Comparison of ENCODE assay signal across 8 cellular contexts in genomic region chr15:34588046-34588674, GRCh38. TPM values are rescaled to one million over a fixed set of nuclear protein-coding genes. Genes with fewer than 3 reads are reported as not detected.
DNase-seq lines count a peak whose midpoint lies in the region; ATAC-seq, FAIRE-seq and TF ChIP-seq lines count a peak whose summit lies in the region.

No MANE protein-coding gene starts in this region.

- H3K9ac ChIP-seq in colonic mucosa (ENCODE audit: low read depth in 2 of 2, low read length in 2 of 2), result no peak overlapping the region
- 0 out of 2 replicates have a peak overlapping the region, but pooled peaks have one; percentile 23 for H3K9ac ChIP-seq in HepG2 (ENCODE audit: insufficient read depth, low read depth, low read length)

- ATAC-seq in HG02852 (IDR thresholded peaks at IDR 0.05; ENCODE audit: unreplicated experiment) (peak; percentile 32), HepG2 (peak; percentile 42)

- H4K20me1 ChIP-seq in HepG2 (ENCODE audit: insufficient read depth, low read length), result no peaks in the 10 kb centered on the region

- H3K4me3 ChIP-seq in colonic mucosa (no peak overlapping the region), HepG2 (replicated peaks in 1 of 3; ENCODE audit: insufficient read depth in 1 of 3, low read depth in 2 of 3, low read length in 3 of 3) (peak overlapping the region; percentile 19 to 44 (median 40); a peak in 1 of 6 replicates)

- BruUV-seq in HepG2 (replicated peaks; lab: Mats Ljungman, UMichigan), result TSS peak; percentile 90

- intact Hi-C loops in colonic mucosa (cut with DNase I), result loop anchor here (10.0 kb wide), 1 partner anchor 523 kb away; no protein-coding TSS in a partner anchor
- intact Hi-C loops in HepG2 (cut with micrococcal nuclease; ENCODE audit: unreplicated experiment), result loop anchor here (1.0 kb wide), 1 partner anchor 347 kb away; no protein-coding TSS in a partner anchor

- peak; percentile 77 for TF ChIP-seq CTCF in colonic mucosa (IDR thresholded peaks at IDR 0.05)
- peak; percentile 85 for TF ChIP-seq CTCF in HepG2 (CRISPR knock-in tag; IDR thresholded peaks at IDR 0.05)

- peak; percentile 67 for TF ChIP-seq RAD21 in HepG2 (CRISPR knock-in tag; IDR thresholded peaks at IDR 0.05)

- H3K4me1 ChIP-seq in colonic mucosa, result no peaks in the 10 kb centered on the region
- peaks cover 12% of the 10 kb centered on the region; the same call in 1 of the 2 replicates for H3K4me1 ChIP-seq in HepG2 (ENCODE audit: insufficient read depth, low read length)

- H3K79me2 ChIP-seq in HepG2 (ENCODE audit: insufficient read depth, low read length), result peaks cover 1% of the 10 kb centered on the region

- peak overlapping the region; percentile 90 for H2AFZ ChIP-seq in HepG2 (ENCODE audit: low read length)

- TF ChIP-seq EP300 in HepG2 (IDR thresholded peaks at IDR 0.05; ENCODE audit: low read depth in 2 of 2, low read length in 2 of 2), result no peak
- no peak for TF ChIP-seq EP300 in HepG2 (CRISPR knock-in tag; IDR thresholded peaks at IDR 0.05; ENCODE audit: borderline replicate concordance)

- H3K9me3 ChIP-seq in colonic mucosa, result no peaks in the 10 kb centered on the region
- H3K9me3 ChIP-seq in HepG2 (ENCODE audit: low read length), result no peaks in the 10 kb centered on the region

- H3K36me3 ChIP-seq in colonic mucosa (no peaks in the 10 kb centered on the region), HepG2 (replicated peaks in 1 of 2; ENCODE audit: control insufficient read depth in 1 of 2, insufficient read depth in 2 of 2, low read length in 2 of 2) (no peaks in the 10 kb centered on the region)

- CTCF ChIA-PET in HepG2 (lab: Yijun Ruan, JAX; ENCODE audit: low intra/inter-chr PET ratio, low total read pairs), result interaction anchor here (1.2 kb wide), 1 partner anchor 64 kb away, joined by 3 read pairs; no protein-coding TSS in a partner anchor

- H3K27ac ChIP-seq in colonic mucosa (no peak overlapping the region), HepG2 (ENCODE audit: extremely low read length, insufficient read depth, low read length) (no peak overlapping the region)

- in situ Hi-C loops in HepG2 (cut with HindIII; ENCODE audit: extremely low pct_ligation_motif_present, low pct_unique_long_range_greater_than_20kb), result loop anchor here (25.0 kb wide), 3 partner anchors 151 to 526 kb away; partner anchors contain the start of genes EMC4 and GOLGA8A

- POLR2A ChIA-PET in HepG2 (lab: Yijun Ruan, JAX), result interaction anchor here (0.7 to 1.1 kb wide), 5 partner anchors 10 to 245 kb away, joined by 3 to 6 read pairs (median 5); partner anchors contain the start of genes LPCAT4, NOP10 and NUTM1

- 2% methylated on average over 7 of the region's 10 CpGs for WGBS in HepG2 (ENCODE audit: low lambda C conversion rate)

- TF ChIP-seq POLR2A in HepG2 (IDR thresholded peaks at IDR 0.05; ENCODE audit: insufficient read depth in 1 of 2, low read depth in 2 of 2, low read length in 2 of 2), result peak; percentile 78 to 95

- peak overlapping the region; percentile 85 for H3K4me2 ChIP-seq in HepG2 (ENCODE audit: low read depth, low read length)

- H3K27me3 ChIP-seq in colonic mucosa (peaks cover 5% of the 10 kb centered on the region), HepG2 (ENCODE audit: control insufficient read depth in 1 of 2, insufficient read depth in 2 of 2, low read length in 2 of 2) (no peaks in the 10 kb centered on the region)

- DNase-seq in GM04503 (ENCODE audit: low read depth) (peak; percentile 58), NCI-H2227 treated with DMSO at 0.1 percent for 48 hours (lab: John Stamatoyannopoulos, UW) (peak; percentile 85), colonic mucosa (peak; percentile 63), HepG2 (ENCODE audit: low spot score) (peak; percentile 80), 8988T (no peak)
- DNase-seq in activated CD4-positive, CD25-positive, alpha-beta regulatory T cell treated with anti-CD3 and anti-CD28 coated beads, Interleukin-2, amount 50 U/mL, for 16 hours (ENCODE audit: low read depth, low spot score), result peak; percentile 37
- peak; percentile 20 for DNase-seq in stimulated activated CD8-positive, alpha-beta memory T cell treated with anti-CD3 and anti-CD28 coated beads, Interleukin-12 subunit alpha, Interleukin-12 subunit beta, amount 100 ng/mL, for 4 hours (ENCODE audit: low read depth)

- peak; percentile 86 for FAIRE-seq in HepG2 (lab: Jason Lieb, UNC)

TF ChIP-seq in HepG2, 621 proteins besides CTCF, POLR2A, EP300 and RAD21 (continues in another document):
- peak; percentile 95 for TF ChIP-seq DRAP1 (CRISPR knock-in tag; IDR thresholded peaks at IDR 0.05)
- peak; percentile 24; the same call in 1 of the 2 replicates for TF ChIP-seq NFYC (CRISPR knock-in tag; IDR thresholded peaks at IDR 0.05)
- no peak for TF ChIP-seq RXRB (CRISPR knock-in tag; IDR thresholded peaks at IDR 0.05; ENCODE audit: borderline replicate concordance)
- no peak for TF ChIP-seq KLF6 (CRISPR knock-in tag; IDR thresholded peaks at IDR 0.05)
- no peak for TF ChIP-seq ZMAT5 (CRISPR knock-in tag; IDR thresholded peaks at IDR 0.05; ENCODE audit: borderline replicate concordance, low read depth)
- TF ChIP-seq HMGXB4 (CRISPR knock-in tag; IDR thresholded peaks at IDR 0.05; ENCODE audit: borderline replicate concordance in 1 of 2, low read depth in 1 of 2), result 0 out of 4 replicates have a peak, but pooled peaks have one; percentile 20 to 38
- no peak for TF ChIP-seq ZNF580 (CRISPR knock-in tag; IDR thresholded peaks at IDR 0.05; ENCODE audit: borderline replicate concordance, low read depth)
- TF ChIP-seq ZNF792 (CRISPR knock-in tag; IDR thresholded peaks at IDR 0.05), result no peak
- TF ChIP-seq ZNF589 (CRISPR knock-in tag; conservative IDR thresholded peaks at IDR 0.05), result no peak
- no peak for TF ChIP-seq SNRNP70 (IDR thresholded peaks at IDR 0.05; ENCODE audit: low read depth, low read length)
- TF ChIP-seq POLR2AphosphoS5 (IDR thresholded peaks at IDR 0.05; ENCODE audit: low read depth, low read length), result peak; percentile 76
- no peak for TF ChIP-seq ZNF567 (CRISPR knock-in tag; IDR thresholded peaks at IDR 0.05; ENCODE audit: borderline replicate concordance)
- no peak for TF ChIP-seq XRCC5 (optimal IDR thresholded peaks at IDR 0.05; ENCODE audit: low read length)
- no peak for TF ChIP-seq FOSL1 (CRISPR knock-in tag; IDR thresholded peaks at IDR 0.05; ENCODE audit: borderline replicate concordance)

RNA-seq across cellular contexts. Expression of gene GOLGA8B, which starts 4.7 kb away (rescaled TPM):
- total RNA-seq in colonic mucosa (10 to 100 TPM; 10.2 to 20.7 TPM), HepG2 (2016; rRNA removed; fragmentation: Illumina TruSeq; extraction: Trizol) (6.0 and 38.8 TPM in 2 replicates)
- total RNA-seq in HepG2 (2016; cell fraction: cytosol; rRNA removed; fragmentation: Illumina TruSeq; extraction: Trizol; ENCODE audit: low read depth), result 8.7 and 12.0 TPM in 2 replicates
- total RNA-seq in HepG2 (2016; cell fraction: insoluble cytoplasmic fraction; rRNA removed; fragmentation: Illumina TruSeq; extraction: Trizol), result 8.1 and 44.9 TPM in 2 replicates
- total RNA-seq in HepG2 (2016; cell fraction: membrane; rRNA removed; fragmentation: Illumina TruSeq; extraction: Trizol), result 3.0 and 5.0 TPM in 2 replicates
- 71.1 and 101 TPM in 2 replicates for total RNA-seq in HepG2 (2016; cell fraction: nucleus; rRNA removed; fragmentation: Illumina TruSeq; extraction: Trizol)
- polyA plus RNA-seq in HepG2 (2011; rRNA removed), result 89.0 and 104 TPM in 2 replicates
- polyA plus RNA-seq in HepG2 (2011; cell fraction: cytosol; rRNA removed), result 13.5 and 14.7 TPM in 2 replicates
- polyA plus RNA-seq in HepG2 (2011; cell fraction: nucleus; rRNA removed), result 711 and 815 TPM in 2 replicates
- 130 and 139 TPM in 2 replicates for polyA plus RNA-seq in HepG2 (2012)
- 0.51 TPM in 2 replicates for polyA plus RNA-seq in HepG2 (2016; cell fraction: cytosol; fragmentation: Illumina TruSeq; extraction: Trizol; ENCODE audit: low read depth)
- 8.9 and 11.6 TPM in 2 replicates for polyA plus RNA-seq in HepG2 (2016; cell fraction: insoluble cytoplasmic fraction; fragmentation: Illumina TruSeq; extraction: Trizol; ENCODE audit: low read depth)
- 0.92 and 2.1 TPM in 2 replicates for polyA plus RNA-seq in HepG2 (2016; cell fraction: membrane; fragmentation: Illumina TruSeq; extraction: Trizol; ENCODE audit: low read depth)
- polyA plus RNA-seq in HepG2 (2016; cell fraction: nucleus; fragmentation: Illumina TruSeq; extraction: Trizol; ENCODE audit: insufficient read depth, low read depth), result 435 and 480 TPM in 2 replicates
- 8.7 and 19.2 TPM in 2 replicates for polyA minus RNA-seq in HepG2 (2011; rRNA and poly(A)+ RNA removed; ENCODE audit: low replicate concordance)
- 3.5 and 5.4 TPM in 2 replicates for polyA minus RNA-seq in HepG2 (2011; cell fraction: cytosol; rRNA and poly(A)+ RNA removed)
- polyA minus RNA-seq in HepG2 (2011; cell fraction: nucleus; rRNA and poly(A)+ RNA removed), result 122 and 148 TPM in 2 replicates
